In the genomic region with DNA sequence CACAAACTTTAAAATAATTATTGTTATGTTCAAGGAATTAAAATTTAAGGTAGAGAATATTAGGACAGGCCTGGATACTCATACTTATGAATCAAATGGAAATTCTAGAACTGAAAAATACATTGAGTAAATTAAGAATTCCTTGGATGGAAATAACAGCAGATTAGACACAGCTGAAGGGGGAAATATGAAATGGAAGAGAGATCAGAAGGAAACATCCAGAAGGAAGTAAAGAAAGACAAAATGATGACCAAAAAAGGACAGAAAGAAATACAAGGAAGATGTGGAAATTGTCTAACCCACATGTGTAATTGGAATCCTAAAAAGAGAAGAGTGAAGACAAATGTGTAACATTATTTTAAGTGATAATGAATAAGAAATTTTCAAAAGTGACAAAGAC, we compare ENCODE assay signal across 3 cellular contexts.
"Had no signal": no experiment of that assay in that cellular context is flagged by ENCODE, and none has a peak within 500 bp of the region (broad histone marks: within the 10 kb centered on the region; RNA-seq: fewer than 3 reads in every experiment).

No MANE protein-coding gene starts in this region.

- H3K4me3 ChIP-seq: GM12878 had no signal

- ATAC-seq: GM12878 had no signal

- DNase-seq: GDM1, GF-D8 had no signal
